In genomic region chr20:13294522-13294921, GRCh38 we compare ENCODE assay signal across 26 cellular contexts.
"Had no signal": no experiment of that assay in that cellular context is flagged by ENCODE, and none has a peak within 500 bp of the region (broad histone marks: within the 10 kb centered on the region; RNA-seq: fewer than 3 reads in every experiment).

No MANE protein-coding gene starts in this region.

- ATAC-seq: activated CD4-positive, CD25-positive, alpha-beta regulatory T cell treated with anti-CD3 and anti-CD28 coated beads, Interleukin-2, amount 50 U/mL, for 24 hours; esophagus mucosa; heart right ventricle; left lobe of liver; mucosa of descending colon; natural killer cell treated with Interleukin-12 subunit alpha and Interleukin-12 subunit beta and Interleukin-15 and Interleukin-18, amount 100 ng/mL, for 72 hours; right cardiac atrium; stimulated activated naive B cell treated with anti-CD40 and anti-IgM and Interleukin-4, amounts not matched to agents 10 μg/mL and 1 μg/mL and 100 μg/mL, for 72 hours; upper lobe of right lung had no signal

- H3K4me3 ChIP-seq: heart right ventricle, mucosa of descending colon, suprapubic skin, tibial artery, upper lobe of right lung had no signal

- H3K36me3 ChIP-seq: heart right ventricle, upper lobe of right lung, WERI-Rb-1 had no signal

- DNase-seq: activated CD4-positive, alpha-beta memory T cell treated with anti-CD3 and anti-CD28 coated beads for 36 hours; activated CD4-positive, alpha-beta T cell treated with anti-CD3 and anti-CD28 coated beads for 48 hours; activated CD8-positive, alpha-beta memory T cell treated with anti-CD3 and anti-CD28 coated beads, Interleukin-2, amount 50 U/mL, for 4 hours; activated gamma-delta T cell; activated naive CD4-positive, alpha-beta T cell treated with anti-CD3 and anti-CD28 coated beads, Interleukin-2, amount 10 ng/mL, durations not matched to agents 7 days and 5 days; activated T-cell treated with anti-CD3 and anti-CD28 coated beads, Interleukin-2, amount 50 U/mL, for 1 hour; amygdala; endodermal cell; foreskin melanocyte; heart right ventricle; kidney glomerular epithelial cell; mucosa of descending colon; posterior cingulate gyrus; right cardiac atrium; stimulated activated CD4-positive, alpha-beta T cell treated with anti-CD3 and anti-CD28 coated beads, Interleukin-15, amount 100 ng/mL, for 24 hours; stimulated activated CD4-positive, alpha-beta T cell treated with anti-CD3 and anti-CD28 coated beads, Interleukin-2, amount 100 ng/mL, for 24 hours; stimulated activated naive B cell treated with anti-CD40 and anti-IgM and Interleukin-4, amounts not matched to agents 10 μg/mL and 1 μg/mL and 100 μg/mL, for 72 hours; T-helper 9 cell; tibial artery; upper lobe of right lung; WERI-Rb-1 had no signal

- H3K9me3 ChIP-seq: heart right ventricle, mucosa of descending colon, suprapubic skin, tibial artery, upper lobe of right lung had no signal

- H3K27ac ChIP-seq: heart right ventricle, suprapubic skin, tibial artery, upper lobe of right lung, WERI-Rb-1 had no signal

- H3K4me1 ChIP-seq: heart right ventricle, suprapubic skin, tibial artery, upper lobe of right lung had no signal

- H3K27me3 ChIP-seq: heart right ventricle, suprapubic skin, tibial artery, upper lobe of right lung had no signal
